Comparison of ENCODE assay signal across 8 cellular contexts in the genomic region with DNA sequence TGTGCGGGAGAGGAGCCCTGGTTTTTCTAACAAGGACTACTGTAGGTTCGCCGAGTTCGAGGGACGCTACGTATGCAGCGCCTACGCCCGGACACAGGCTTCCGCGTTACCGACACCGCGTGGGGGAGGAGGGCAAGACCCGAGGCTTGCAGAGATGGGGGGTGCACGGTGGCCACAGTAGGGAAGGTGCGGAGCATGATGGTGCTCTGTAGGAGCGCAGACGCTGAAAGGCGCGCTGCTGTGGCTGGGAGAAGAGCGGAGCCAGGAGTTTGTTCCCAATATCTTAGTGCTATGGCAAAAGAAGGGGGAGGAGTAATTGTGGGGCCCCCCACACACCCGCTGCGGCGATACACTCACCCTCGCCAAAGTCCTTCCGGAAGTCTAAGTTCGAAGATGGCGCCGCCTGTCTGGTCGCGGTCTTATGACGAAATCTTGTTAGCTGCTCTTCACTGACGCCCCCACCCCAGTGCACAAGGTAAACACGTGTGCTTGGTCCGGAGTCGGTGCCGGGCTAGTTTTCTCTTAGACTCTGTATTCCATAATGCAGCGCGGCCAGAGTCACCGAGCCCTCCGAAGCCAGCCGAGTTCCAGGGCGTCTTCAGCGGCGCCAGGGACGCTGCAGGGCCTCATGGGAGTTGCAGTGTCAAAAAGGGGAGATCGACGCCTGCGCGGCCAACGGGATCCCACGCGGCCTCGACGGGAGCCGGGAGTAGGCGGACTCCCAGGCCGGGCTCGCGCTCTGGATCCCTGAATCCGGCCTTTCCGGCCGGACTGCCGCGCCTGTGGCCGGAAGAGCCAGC.
DNase-seq lines count a peak whose midpoint lies in the region; ATAC-seq lines count a peak whose summit lies in the region.

A gene with protein sequence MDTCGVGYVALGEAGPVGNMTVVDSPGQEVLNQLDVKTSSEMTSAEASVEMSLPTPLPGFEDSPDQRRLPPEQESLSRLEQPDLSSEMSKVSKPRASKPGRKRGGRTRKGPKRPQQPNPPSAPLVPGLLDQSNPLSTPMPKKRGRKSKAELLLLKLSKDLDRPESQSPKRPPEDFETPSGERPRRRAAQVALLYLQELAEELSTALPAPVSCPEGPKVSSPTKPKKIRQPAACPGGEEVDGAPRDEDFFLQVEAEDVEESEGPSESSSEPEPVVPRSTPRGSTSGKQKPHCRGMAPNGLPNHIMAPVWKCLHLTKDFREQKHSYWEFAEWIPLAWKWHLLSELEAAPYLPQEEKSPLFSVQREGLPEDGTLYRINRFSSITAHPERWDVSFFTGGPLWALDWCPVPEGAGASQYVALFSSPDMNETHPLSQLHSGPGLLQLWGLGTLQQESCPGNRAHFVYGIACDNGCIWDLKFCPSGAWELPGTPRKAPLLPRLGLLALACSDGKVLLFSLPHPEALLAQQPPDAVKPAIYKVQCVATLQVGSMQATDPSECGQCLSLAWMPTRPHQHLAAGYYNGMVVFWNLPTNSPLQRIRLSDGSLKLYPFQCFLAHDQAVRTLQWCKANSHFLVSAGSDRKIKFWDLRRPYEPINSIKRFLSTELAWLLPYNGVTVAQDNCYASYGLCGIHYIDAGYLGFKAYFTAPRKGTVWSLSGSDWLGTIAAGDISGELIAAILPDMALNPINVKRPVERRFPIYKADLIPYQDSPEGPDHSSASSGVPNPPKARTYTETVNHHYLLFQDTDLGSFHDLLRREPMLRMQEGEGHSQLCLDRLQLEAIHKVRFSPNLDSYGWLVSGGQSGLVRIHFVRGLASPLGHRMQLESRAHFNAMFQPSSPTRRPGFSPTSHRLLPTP (minus strand): TSS at position 383 of the 800 bp plus-strand sequence. CDS start 13,210 bp downstream, outside the sequence.

- peak; percentile 94 for DNase-seq in AG08396 (ENCODE audit: low spot score)
- peak; percentile 93 for DNase-seq in NCI-H345 treated with DMSO at 0.1 percent for 48 hours (lab: John Stamatoyannopoulos, UW; ENCODE audit: unreplicated experiment)
- peak; percentile 70 to 81 (median 74) for DNase-seq in activated CD4-positive, CD25-positive, alpha-beta regulatory T cell (lab: John Stamatoyannopoulos, UW)
- peak; percentile 94 for DNase-seq in central memory CD4-positive, alpha-beta T cell
- DNase-seq in inferior parietal cortex (ENCODE audit: extremely low spot score): peak; percentile 99
- DNase-seq in stimulated activated CD4-positive, alpha-beta T cell treated with anti-CD3 and anti-CD28 coated beads, Interleukin-12 subunit alpha, Interleukin-12 subunit beta, amount 100 ng/mL, for 24 hours (ENCODE audit: low read depth in 2 of 2): peak; percentile 82 to 90

- ATAC-seq in GM19023 (IDR thresholded peaks at IDR 0.05; ENCODE audit: unreplicated experiment): peak; percentile 80
- peak; percentile 79 for ATAC-seq in HG03280 (IDR thresholded peaks at IDR 0.05; ENCODE audit: unreplicated experiment)

Comparison
In these comparisons a context has a peak if more than half of its experiments do, and no peak if none do; other contexts are left out.
1. Peak in every context shown above with its lines: DNase-seq and ATAC-seq.